12 cellular contexts compared by ENCODE assay signal in genomic region chr2:186569906-186570305, GRCh38. TPM values are rescaled to one million over a fixed set of nuclear protein-coding genes. Genes with fewer than 3 reads are reported as not detected.
DNase-seq lines count a peak whose midpoint lies in the region; ATAC-seq and TF ChIP-seq lines count a peak whose summit lies in the region.
"Had no signal": no experiment of that assay in that cellular context is flagged by ENCODE, and none has a peak within 500 bp of the region (broad histone marks: within the 10 kb centered on the region; RNA-seq: fewer than 3 reads in every experiment).

No MANE protein-coding gene starts in this region.

- H2AK5ac ChIP-seq in neuronal stem cell (ENCODE audit: low read depth, low read length) = no peak overlapping the region

- H2AFZ ChIP-seq in neuronal stem cell (ENCODE audit: low read length) = peak overlapping the region; percentile 80

- WGBS in neuronal stem cell (ENCODE audit: extremely low coverage in 2 of 2, insufficient read length in 2 of 2, insufficient replicate concordance in 1 of 2), 2 donors = no CpG with 5 or more reads among the region's 2 CpGs

- H3K9me3 Mint-ChIP-seq in chondrocyte (ENCODE audit: low read depth) = peaks cover 14% of the 10 kb centered on the region
- H3K9me3 Mint-ChIP-seq: natural killer cell had no signal

- H3K18ac ChIP-seq in neuronal stem cell (ENCODE audit: low read length) = no peak overlapping the region

- no peak overlapping the region for H3K14ac ChIP-seq in neuronal stem cell (ENCODE audit: low read length)

- no peaks in the 10 kb centered on the region for H3K36me3 Mint-ChIP-seq in chondrocyte (ENCODE audit: low read depth)
- H3K36me3 Mint-ChIP-seq: natural killer cell had no signal

- H3K27me3 Mint-ChIP-seq in chondrocyte (ENCODE audit: low read depth) = no peaks in the 10 kb centered on the region

- H3K9ac ChIP-seq in neuronal stem cell (ENCODE audit: low read depth, low read length, poor library complexity) = no peak overlapping the region

- no peak overlapping the region for H2BK5ac ChIP-seq in neuronal stem cell (ENCODE audit: low read length)

- peaks cover 44% of the 10 kb centered on the region for H3K4me1 Mint-ChIP-seq in chondrocyte (ENCODE audit: low read depth)
- H3K4me1 Mint-ChIP-seq: natural killer cell had no signal

- no peak overlapping the region for H2BK15ac ChIP-seq in neuronal stem cell (ENCODE audit: low read length)

- no peak overlapping the region for H2BK12ac ChIP-seq in neuronal stem cell (ENCODE audit: low read length)

- H3K4me1 ChIP-seq in neuronal stem cell (ENCODE audit: control insufficient read depth in 2 of 2, insufficient read depth in 1 of 2, low read depth in 1 of 2, low read length in 2 of 2) = peaks cover 4 to 12% of the 10 kb centered on the region in 2 donors

- H3K4me3 ChIP-seq in choroid plexus epithelial cell (ENCODE audit: low read depth, low read length) = no peak overlapping the region
- no peak overlapping the region for H3K4me3 ChIP-seq in neuronal stem cell (ENCODE audit: low read length in 2 of 2)

- no peak overlapping the region for H3K4me2 ChIP-seq in neuronal stem cell (ENCODE audit: insufficient read depth, low read length, poor library complexity, severe bottlenecking)

- H4K8ac ChIP-seq in neuronal stem cell (ENCODE audit: low read depth, low read length) = no peak overlapping the region

- H3K36me3 ChIP-seq in neuronal stem cell (replicated peaks in 1 of 2; ENCODE audit: control insufficient read depth in 2 of 2, insufficient read depth in 2 of 2, low read length in 2 of 2) = no peaks in the 10 kb centered on the region

- no peak overlapping the region for H4K91ac ChIP-seq in neuronal stem cell (ENCODE audit: low read depth, low read length, poor library complexity)

- no peaks in the 10 kb centered on the region for H3K27me3 ChIP-seq in neuronal stem cell (ENCODE audit: control insufficient read depth in 3 of 3, insufficient read depth in 3 of 3, low read depth in 1 of 3, low read length in 3 of 3)

- H3K23ac ChIP-seq in neuronal stem cell (ENCODE audit: low read depth, low read length, poor library complexity) = no peak overlapping the region

- TF ChIP-seq CTCF in choroid plexus epithelial cell (conservative IDR thresholded peaks at IDR 0.05; ENCODE audit: low read depth, low read length) (no peak), chondrocyte (IDR thresholded peaks at IDR 0.05) (no peak)

- H3K79me1 ChIP-seq in neuronal stem cell (ENCODE audit: low read depth, low read length) = no peaks in the 10 kb centered on the region

- no peak overlapping the region for H2BK120ac ChIP-seq in neuronal stem cell (ENCODE audit: low read depth, low read length)

- no peak overlapping the region for H3K4ac ChIP-seq in neuronal stem cell (ENCODE audit: low read length)

- peaks cover 1 to 7% of the 10 kb centered on the region in 2 donors for H3K9me3 ChIP-seq in neuronal stem cell (replicated peaks in 1 of 2; ENCODE audit: control insufficient read depth in 2 of 2, insufficient read depth in 1 of 2, low read depth in 1 of 2, low read length in 2 of 2)

- no peak overlapping the region for H3K4me3 Mint-ChIP-seq in chondrocyte (ENCODE audit: unreplicated experiment)
- H3K4me3 Mint-ChIP-seq: natural killer cell had no signal

- no peak overlapping the region for H3K27ac Mint-ChIP-seq in chondrocyte (ENCODE audit: unreplicated experiment)
- H3K27ac Mint-ChIP-seq: natural killer cell had no signal

- peak overlapping the region; percentile 74 for H3K27ac ChIP-seq in neuronal stem cell (replicated peaks; ENCODE audit: low read length)

- DNase-seq in H4 (ENCODE audit: low spot score) (peak; percentile 41), NCI-H146 treated with DMSO at 0.1 percent for 48 hours (lab: John Stamatoyannopoulos, UW; ENCODE audit: unreplicated experiment) (peak; percentile 21), choroid plexus epithelial cell (ENCODE audit: low read depth) (peak; percentile 43), neuronal stem cell (ENCODE audit: low spot score) (peak; percentile 68), chondrocyte (ENCODE audit: low spot score) (no peak), GM19240 (ENCODE audit: insufficient read length, low spot score) (no peak)
- DNase-seq: activated T-cell treated with anti-CD3 and anti-CD28 coated beads, Interleukin-2, amount 50 U/mL, for 48 hours; amniotic stem cell; effector CD4-positive, alpha-beta T cell; natural killer cell had no signal

- no peak for ATAC-seq in GM18870 (IDR thresholded peaks at IDR 0.05; ENCODE audit: unreplicated experiment)
- no peak for ATAC-seq in HG03354 (IDR thresholded peaks at IDR 0.05; ENCODE audit: poor library complexity, severe bottlenecking, unreplicated experiment)
- ATAC-seq: natural killer cell had no signal

RNA-seq across cellular contexts. Expression of gene ITGAV, which starts 19.9 kb away (rescaled TPM):
- total RNA-seq in H4 (2014; rRNA removed; shearing (Covaris generic)) = 43.5 and 67.4 TPM in 2 replicates
- 20.9 TPM for polyA plus RNA-seq in neuronal stem cell (2013, experiment 1 of 2)
- 22.3 TPM for polyA plus RNA-seq in neuronal stem cell (2013, experiment 2 of 2)
- 289 to 452 TPM (median 442 TPM) in 3 replicates for total RNA-seq in chondrocyte

Comparison
In these comparisons a context has a peak if more than half of its experiments do, and no peak if none do; other contexts are left out.
1. DNase-seq: peak in H4 (single experiment), NCI-H146 treated with DMSO at 0.1 percent for 48 hours (single experiment), choroid plexus epithelial cell (single experiment) and neuronal stem cell (single experiment); none in chondrocyte (single experiment) and GM19240 (single experiment).